Comparison of ENCODE assay signal across 10 cellular contexts in genomic region chr16:56102159-56102798, GRCh38.
A peak's percentile ranks its signal among the peaks of the same experiment; 100 is the strongest.
DNase-seq lines count a peak whose midpoint lies in the region; ATAC-seq and TF ChIP-seq lines count a peak whose summit lies in the region.
"Had no signal": no experiment of that assay in that cellular context is flagged by ENCODE, and none has a peak within 500 bp of the region (broad histone marks: within the 10 kb centered on the region; RNA-seq: fewer than 3 reads in every experiment).

No MANE protein-coding gene starts in this region.

- H3K36me3 Mint-ChIP-seq in neural crest cell (ENCODE audit: low read depth) = no peaks in the 10 kb centered on the region
- H3K36me3 Mint-ChIP-seq: activated naive CD8-positive, alpha-beta T cell treated with anti-CD3 and anti-CD28 coated beads, Interleukin-2, amount 10 ng/mL, durations not matched to agents 7 days and 5 days had no signal

- peaks cover 15% of the 10 kb centered on the region for H3K27me3 ChIP-seq in foreskin keratinocyte

- H3K27ac Mint-ChIP-seq in neural crest cell (ENCODE audit: unreplicated experiment) = peak overlapping the region; percentile 76
- H3K27ac Mint-ChIP-seq: activated naive CD8-positive, alpha-beta T cell treated with anti-CD3 and anti-CD28 coated beads, Interleukin-2, amount 10 ng/mL, durations not matched to agents 7 days and 5 days had no signal

- TF ChIP-seq CTCF in foreskin keratinocyte (conservative IDR thresholded peaks at IDR 0.05) (no peak), neural crest cell (conservative IDR thresholded peaks at IDR 0.05) (no peak)

- H3K27ac ChIP-seq in foreskin keratinocyte = no peak overlapping the region

- H3K9me3 Mint-ChIP-seq in neural crest cell = no peaks in the 10 kb centered on the region
- H3K9me3 Mint-ChIP-seq: activated naive CD8-positive, alpha-beta T cell treated with anti-CD3 and anti-CD28 coated beads, Interleukin-2, amount 10 ng/mL, durations not matched to agents 7 days and 5 days had no signal

- H3K27me3 Mint-ChIP-seq in neural crest cell (ENCODE audit: low read depth) = peaks cover 13% of the 10 kb centered on the region

- DNase-seq in AG20443 (ENCODE audit: low spot score) (peak; percentile 38), NCI-H2171 (lab: John Stamatoyannopoulos, UW) (peak; percentile 91), foreskin keratinocyte (peak in 1 of 2 donors; percentile 26), neural crest cell (ENCODE audit: low read depth, low spot score) (no peak), HPDE6-E6E7 (ENCODE audit: extremely low spot score) (no peak)
- DNase-seq in activated CD4-positive, alpha-beta T cell treated with anti-CD3 and anti-CD28 coated beads for 4 hours = no peak
- DNase-seq: activated naive CD8-positive, alpha-beta T cell treated with anti-CD3 and anti-CD28 coated beads, Interleukin-2, amount 10 ng/mL, durations not matched to agents 7 days and 5 days; AML-193 had no signal

- no peaks in the 10 kb centered on the region for H3K4me1 ChIP-seq in foreskin keratinocyte

- H3K4me1 Mint-ChIP-seq in neural crest cell = peaks cover 2% of the 10 kb centered on the region
- H3K4me1 Mint-ChIP-seq: activated naive CD8-positive, alpha-beta T cell treated with anti-CD3 and anti-CD28 coated beads, Interleukin-2, amount 10 ng/mL, durations not matched to agents 7 days and 5 days had no signal

- no peak overlapping the region for H3K4me3 Mint-ChIP-seq in neural crest cell
- H3K4me3 Mint-ChIP-seq: activated naive CD8-positive, alpha-beta T cell treated with anti-CD3 and anti-CD28 coated beads, Interleukin-2, amount 10 ng/mL, durations not matched to agents 7 days and 5 days had no signal

- ATAC-seq in foreskin keratinocyte = peak; percentile 61
- ATAC-seq in HG02852 (IDR thresholded peaks at IDR 0.05; ENCODE audit: unreplicated experiment) = no peak
- no peak for ATAC-seq in GM21447 (IDR thresholded peaks at IDR 0.05; ENCODE audit: unreplicated experiment)

Comparison
In these comparisons a context has a peak if more than half of its experiments do, and no peak if none do; other contexts are left out.
1. DNase-seq: peak in AG20443 (single experiment) and NCI-H2171 (single experiment); none in neural crest cell (single experiment), HPDE6-E6E7 (single experiment) and activated CD4-positive, alpha-beta T cell treated with anti-CD3 and anti-CD28 coated beads for 4 hours (0 of 2).